7 cellular contexts compared by ENCODE assay signal in genomic region chr7:522071-522937, GRCh38. TPM values are rescaled to one million over a fixed set of nuclear protein-coding genes. Genes with fewer than 3 reads are reported as not detected.
DNase-seq lines count a peak whose midpoint lies in the region; ATAC-seq, FAIRE-seq and TF ChIP-seq lines count a peak whose summit lies in the region.

No MANE protein-coding gene starts in this region.

- TF ChIP-seq POLR2A in GM12891 (IDR thresholded peaks at IDR 0.05; ENCODE audit: low read depth, low read length) = no peak

- H3K27me3 Mint-ChIP-seq in IgD-negative memory B cell = peaks cover 20% of the 10 kb centered on the region
- peaks cover 54% of the 10 kb centered on the region for H3K27me3 Mint-ChIP-seq in activated T-cell treated with anti-CD3 and anti-CD28 coated beads, Interleukin-2, amount 50 U/mL, for 24 hours

- H3K27ac ChIP-seq in cardiac muscle cell (no peak overlapping the region), parathyroid adenoma (no peak overlapping the region)

- DNase-seq in GM12891 (ENCODE audit: insufficient read length, low spot score) = peak; percentile 61
- peak; percentile 50 for DNase-seq in activated T-cell treated with anti-CD3 and anti-CD28 coated beads, Interleukin-2, amount 50 U/mL, for 24 hours
- peak; percentile 60 to 81 for DNase-seq in cardiac muscle cell (ENCODE audit: low read depth in 1 of 2, low spot score in 1 of 2)
- no peak for DNase-seq in NK-92 (lab: John Stamatoyannopoulos, UW; ENCODE audit: unreplicated experiment)

- no peak overlapping the region for H3K9ac ChIP-seq in parathyroid adenoma

- peak overlapping the region in 2 of 3 donors; percentile 43 to 82 for H3K27ac Mint-ChIP-seq in IgD-negative memory B cell
- H3K27ac Mint-ChIP-seq in activated T-cell treated with anti-CD3 and anti-CD28 coated beads, Interleukin-2, amount 50 U/mL, for 24 hours = no peak overlapping the region

- no peak for ATAC-seq in GM21786 (IDR thresholded peaks at IDR 0.05; ENCODE audit: unreplicated experiment)

- H3K4me1 ChIP-seq in cardiac muscle cell (ENCODE audit: low read depth) = peaks cover 7% of the 10 kb centered on the region
- H3K4me1 ChIP-seq in parathyroid adenoma = peaks cover 9% of the 10 kb centered on the region

- H3K36me3 ChIP-seq in cardiac muscle cell (no peaks in the 10 kb centered on the region), parathyroid adenoma (ENCODE audit: control insufficient read depth, insufficient read depth, low read length) (no peaks in the 10 kb centered on the region)

- H2AFZ ChIP-seq in parathyroid adenoma = peak overlapping the region; percentile 53

- no peaks in the 10 kb centered on the region for H3K36me3 Mint-ChIP-seq in IgD-negative memory B cell
- H3K36me3 Mint-ChIP-seq in activated T-cell treated with anti-CD3 and anti-CD28 coated beads, Interleukin-2, amount 50 U/mL, for 24 hours (ENCODE audit: low read depth) = no peaks in the 10 kb centered on the region

- H3K4me1 Mint-ChIP-seq in IgD-negative memory B cell = peaks cover 0 to 5% (median 1%) of the 10 kb centered on the region in 3 donors
- H3K4me1 Mint-ChIP-seq in activated T-cell treated with anti-CD3 and anti-CD28 coated beads, Interleukin-2, amount 50 U/mL, for 24 hours (ENCODE audit: low read depth) = peaks cover 14% of the 10 kb centered on the region

- peak; percentile 74 for FAIRE-seq in GM12891 (lab: Jason Lieb, UNC)

- no peaks in the 10 kb centered on the region for H3K79me2 ChIP-seq in parathyroid adenoma

- H3K9me3 Mint-ChIP-seq in IgD-negative memory B cell = no peaks in the 10 kb centered on the region
- no peaks in the 10 kb centered on the region for H3K9me3 Mint-ChIP-seq in activated T-cell treated with anti-CD3 and anti-CD28 coated beads, Interleukin-2, amount 50 U/mL, for 24 hours

- H3K4me2 ChIP-seq in parathyroid adenoma (ENCODE audit: low read length) = peak overlapping the region; percentile 88

- peak overlapping the region; percentile 27 for H3K4me3 ChIP-seq in cardiac muscle cell
- peak overlapping the region; percentile 68 for H3K4me3 ChIP-seq in parathyroid adenoma (ENCODE audit: low read depth, low read length)

- H3K27me3 ChIP-seq in cardiac muscle cell (peaks cover 40% of the 10 kb centered on the region), parathyroid adenoma (ENCODE audit: control insufficient read depth, insufficient read depth, low read length) (no peaks in the 10 kb centered on the region)

- H3K9me3 ChIP-seq in cardiac muscle cell (ENCODE audit: low read depth) = no peaks in the 10 kb centered on the region
- no peaks in the 10 kb centered on the region for H3K9me3 ChIP-seq in parathyroid adenoma (ENCODE audit: control insufficient read depth, low read length)

- no peak for TF ChIP-seq CTCF in cardiac muscle cell (IDR thresholded peaks at IDR 0.05; ENCODE audit: low read depth, low read length)
- TF ChIP-seq CTCF in parathyroid adenoma (IDR thresholded peaks at IDR 0.05) = no peak

- peak overlapping the region; percentile 66 to 81 (median 80) for H3K4me3 Mint-ChIP-seq in IgD-negative memory B cell
- peak overlapping the region; percentile 6 for H3K4me3 Mint-ChIP-seq in activated T-cell treated with anti-CD3 and anti-CD28 coated beads, Interleukin-2, amount 50 U/mL, for 24 hours

TF ChIP-seq in GM12891, 5 proteins besides CTCF, POLR2A, EP300 and RAD21:
- no peak for TF ChIP-seq POLR2AphosphoS5 (IDR thresholded peaks at IDR 0.05; ENCODE audit: low read depth, low read length)
- TF ChIP-seq POU2F2 (IDR thresholded peaks at IDR 0.05; ENCODE audit: low read depth, low read length) = no peak
- TF ChIP-seq SPI1 (IDR thresholded peaks at IDR 0.05; ENCODE audit: low read depth, low read length) = peak; percentile 54; the same call in 1 of the 2 replicates

RNA-seq across cellular contexts. Expression of gene PDGFA, which starts 2.7 kb away (rescaled TPM):
- polyA plus RNA-seq in GM12891 (2012; ENCODE audit: low read depth, missing spikeins) = 2.3 TPM
- polyA plus RNA-seq in IgD-negative memory B cell (not detected), cardiac muscle cell (6.5 and 7.7 TPM in 2 replicates)
- 22.0 and 25.6 TPM in 2 replicates for total RNA-seq in cardiac muscle cell
